8 cellular contexts compared by ENCODE assay signal in the genomic region with DNA sequence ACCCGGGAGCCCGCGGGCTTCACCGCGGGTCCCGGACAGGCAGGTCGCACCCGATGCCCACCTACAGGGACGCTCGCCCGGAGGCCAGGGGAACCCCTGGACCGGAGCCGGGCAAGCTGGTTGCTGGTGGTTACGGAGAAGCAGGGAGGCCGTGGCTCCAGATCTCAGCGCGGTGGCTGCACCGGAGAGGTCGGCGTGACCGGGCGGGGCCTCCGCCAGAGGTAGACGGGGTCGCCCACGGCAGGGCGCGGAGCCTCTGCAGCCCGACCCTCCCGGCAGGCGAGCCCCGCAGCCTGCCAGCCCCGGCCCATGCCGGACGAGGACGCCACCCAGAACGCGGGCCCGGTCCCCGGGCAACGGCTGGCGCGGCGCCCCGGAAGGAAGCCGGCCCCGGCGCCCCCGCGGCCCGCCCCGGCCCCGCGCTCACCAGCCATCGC. TPM values are rescaled to one million over a fixed set of nuclear protein-coding genes. Genes with fewer than 3 reads are reported as not detected.
DNase-seq lines count a peak whose midpoint lies in the region; ATAC-seq, FAIRE-seq and TF ChIP-seq lines count a peak whose summit lies in the region.

No MANE protein-coding gene starts in this region.

- intact Hi-C loops in kidney (cut with DNase I) = no loop called here

- in situ Hi-C loops in ACHN (cut with HindIII; ENCODE audit: low pct_ligation_motif_present, low pct_unique_long_range_greater_than_20kb, low sequenced_read_pairs) = no loop called here

- H3K9me3 Mint-ChIP-seq in activated naive CD8-positive, alpha-beta T cell (ENCODE audit: low read depth) = no peaks in the 10 kb centered on the region

- H3K27ac ChIP-seq in kidney (ENCODE audit: low read depth in 2 of 2, low read length in 2 of 2) = peak overlapping the region; percentile 51 to 64
- peak overlapping the region; percentile 67 for H3K27ac ChIP-seq in substantia nigra (ENCODE audit: low read depth, low read length, poor library complexity, severe bottlenecking)

- H3K9me3 ChIP-seq in kidney (ENCODE audit: control insufficient read depth in 1 of 2, low read length in 2 of 2) = no peaks in the 10 kb centered on the region

- peaks cover 4% of the 10 kb centered on the region for H3K36me3 Mint-ChIP-seq in activated naive CD8-positive, alpha-beta T cell

- peak overlapping the region; percentile 86 for H3K4me3 Mint-ChIP-seq in activated naive CD8-positive, alpha-beta T cell

- H3K36me3 ChIP-seq in kidney (ENCODE audit: control insufficient read depth in 1 of 2, insufficient read depth in 2 of 2, low read length in 2 of 2) = peaks cover 24 to 42% of the 10 kb centered on the region in 2 donors

- peak; percentile 23 for ATAC-seq in GM18868 (IDR thresholded peaks at IDR 0.05; ENCODE audit: unreplicated experiment)
- peak; percentile 16 for ATAC-seq in HG03139 (IDR thresholded peaks at IDR 0.05; ENCODE audit: unreplicated experiment)

- H3K4me3 ChIP-seq in kidney (ENCODE audit: low read length in 2 of 2) = peak overlapping the region; percentile 69 to 76

- no peak overlapping the region for H3K27ac Mint-ChIP-seq in activated naive CD8-positive, alpha-beta T cell

- peaks cover 9% of the 10 kb centered on the region for H3K4me1 Mint-ChIP-seq in activated naive CD8-positive, alpha-beta T cell (ENCODE audit: low read depth)

- TF ChIP-seq CTCF in kidney (IDR thresholded peaks at IDR 0.05; ENCODE audit: borderline replicate concordance, extremely low read depth, insufficient read depth) = no peak

- H3K4me1 ChIP-seq in kidney (ENCODE audit: control insufficient read depth in 1 of 2, insufficient read depth in 1 of 2, low read depth in 1 of 2, low read length in 2 of 2) = peaks cover 0 to 9% of the 10 kb centered on the region in 2 donors

- H3K9ac ChIP-seq in kidney (ENCODE audit: low read length in 2 of 2) = peak overlapping the region in 1 of 2 donors; percentile 73

- no peak for FAIRE-seq in kidney (lab: Jason Lieb, UNC)

- no peaks in the 10 kb centered on the region for H3K27me3 Mint-ChIP-seq in activated naive CD8-positive, alpha-beta T cell

- peak; percentile 15 for DNase-seq in ACHN
- DNase-seq in kidney = no peak
- peak in 7 of 49 donors; percentile 49 to 67 (median 58) for DNase-seq in substantia nigra (lab: John Stamatoyannopoulos, UW)
- no peak for DNase-seq in HPDE6-E6E7 (ENCODE audit: extremely low spot score)
- no peak for DNase-seq in AG08395 (ENCODE audit: low spot score)

RNA-seq across cellular contexts. Expression of gene PCYT2, which starts 0.3 kb away (rescaled TPM):
- total RNA-seq in kidney = 28.4 TPM
- polyA plus RNA-seq in kidney (ENCODE audit: insufficient read depth, low read depth, low replicate concordance) = 104 TPM

RNA-seq across cellular contexts. Expression of gene SIRT7, which starts 7.1 kb away (rescaled TPM):
- total RNA-seq in kidney = 25.2 TPM
- polyA plus RNA-seq in kidney (ENCODE audit: insufficient read depth, low read depth, low replicate concordance) = 17.4 TPM

RNA-seq across cellular contexts. Expression of gene NPB, which starts 8.8 kb away (rescaled TPM):
- 0.66 TPM for total RNA-seq in kidney
- 1.4 TPM for polyA plus RNA-seq in kidney (ENCODE audit: insufficient read depth, low read depth, low replicate concordance)

RNA-seq across cellular contexts. Expression of gene MAFG, which starts 16.7 kb away (rescaled TPM):
- total RNA-seq in kidney = 18.2 TPM
- polyA plus RNA-seq in kidney (ENCODE audit: insufficient read depth, low read depth, low replicate concordance) = 8.3 TPM

RNA-seq across cellular contexts. Expression of gene ANAPC11, which starts 19.3 kb away (rescaled TPM):
- 88.6 TPM for total RNA-seq in kidney
- polyA plus RNA-seq in kidney (ENCODE audit: insufficient read depth, low read depth, low replicate concordance) = 220 TPM
